Comparison of ENCODE assay signal across 20 cellular contexts in the genomic region with DNA sequence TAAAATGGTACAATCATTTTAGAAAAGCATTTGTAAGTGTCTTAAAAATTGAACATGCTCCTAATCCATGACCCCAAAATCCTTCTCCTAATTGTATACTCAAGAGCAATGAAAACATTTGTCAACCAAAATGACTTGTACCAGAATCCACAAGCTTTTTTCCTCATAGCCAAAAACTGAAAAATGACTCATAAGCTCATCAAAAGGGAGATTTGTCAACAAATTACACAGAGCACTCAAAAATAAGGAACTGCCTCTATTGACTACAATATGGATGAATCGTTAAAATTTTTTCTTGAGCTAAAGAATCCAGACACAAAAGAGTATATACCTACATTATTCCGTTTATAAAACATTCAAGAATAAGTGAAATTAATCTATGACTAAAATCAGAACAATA.
"Had no signal": no experiment of that assay in that cellular context is flagged by ENCODE, and none has a peak within 500 bp of the region (broad histone marks: within the 10 kb centered on the region; RNA-seq: fewer than 3 reads in every experiment).

No MANE protein-coding gene starts in this region.

- H2AFZ ChIP-seq: neural progenitor cell had no signal

- H3K27me3 Mint-ChIP-seq: activated naive CD8-positive, alpha-beta T cell treated with anti-CD3 and anti-CD28 coated beads for 36 hours; effector memory CD8-positive, alpha-beta T cell; naive thymus-derived CD8-positive, alpha-beta T cell had no signal

- H3K4me2 ChIP-seq: neural progenitor cell had no signal

- H3K9me3 Mint-ChIP-seq: effector memory CD8-positive, alpha-beta T cell; naive thymus-derived CD8-positive, alpha-beta T cell; neural progenitor cell; T-helper 2 cell treated with Interferon-gamma antibody and Interleukin-4, amounts not matched to agents 5 μg/mL and 100 μg/mL, for 36 hours had no signal

- H3K27ac Mint-ChIP-seq: activated naive CD8-positive, alpha-beta T cell treated with anti-CD3 and anti-CD28 coated beads for 36 hours; activated T-helper 1 cell treated with anti-CD3 and anti-CD28 coated beads, Interleukin-12 subunit alpha, Interleukin-12 subunit beta, Interleukin-2, Interleukin-4 antibody, amounts not matched to agents 30 ng/mL and 10 ng/mL and 1 ng/mL, durations not matched to agents 14 hours and 24 hours and 36 hours; effector memory CD8-positive, alpha-beta T cell; mesothelial cell of epicardium; neural progenitor cell; stimulated activated effector memory CD8-positive, alpha-beta T cell treated with anti-CD3 and anti-CD28 coated beads, Interleukin-12 subunit alpha, Interleukin-12 subunit beta, amount 100 ng/mL, for 72 hours; T-helper 2 cell treated with Interferon-gamma antibody and Interleukin-4, amounts not matched to agents 5 μg/mL and 100 μg/mL, for 36 hours had no signal

- H3K27ac ChIP-seq: breast epithelium, colonic mucosa, dorsolateral prefrontal cortex, gastrocnemius medialis, left ventricle myocardium inferior, neural progenitor cell, transverse colon, WERI-Rb-1 had no signal

- H3K9me3 ChIP-seq: breast epithelium, colonic mucosa, gastrocnemius medialis, left ventricle myocardium inferior, transverse colon had no signal

- H3K4me1 ChIP-seq: breast epithelium, colonic mucosa, gastrocnemius medialis, left ventricle myocardium inferior, neural progenitor cell, transverse colon had no signal

- H3K36me3 Mint-ChIP-seq: neural progenitor cell had no signal

- H3K4me3 Mint-ChIP-seq: activated naive CD8-positive, alpha-beta T cell treated with anti-CD3 and anti-CD28 coated beads for 36 hours; activated T-helper 1 cell treated with anti-CD3 and anti-CD28 coated beads, Interleukin-12 subunit alpha, Interleukin-12 subunit beta, Interleukin-2, Interleukin-4 antibody, amounts not matched to agents 30 ng/mL and 10 ng/mL and 1 ng/mL, durations not matched to agents 14 hours and 24 hours and 36 hours; effector memory CD8-positive, alpha-beta T cell; mesothelial cell of epicardium; naive thymus-derived CD8-positive, alpha-beta T cell; neural progenitor cell; stimulated activated effector memory CD8-positive, alpha-beta T cell treated with anti-CD3 and anti-CD28 coated beads, Interleukin-12 subunit alpha, Interleukin-12 subunit beta, amount 100 ng/mL, for 72 hours; T-helper 2 cell treated with Interferon-gamma antibody and Interleukin-4, amounts not matched to agents 5 μg/mL and 100 μg/mL, for 36 hours had no signal

- DNase-seq: activated CD4-positive, alpha-beta T cell treated with anti-CD3 and anti-CD28 coated beads for 1 hour; activated CD4-positive, alpha-beta T cell treated with anti-CD3 and anti-CD28 coated beads, Interleukin-2, amount 50 U/mL, for 4 hours; activated naive CD8-positive, alpha-beta T cell treated with anti-CD3 and anti-CD28 coated beads for 36 hours; colonic mucosa; dorsolateral prefrontal cortex; effector memory CD8-positive, alpha-beta T cell; gastrocnemius medialis; hypothalamus; left ventricle myocardium inferior; naive thymus-derived CD8-positive, alpha-beta T cell; small intestine; stimulated activated CD4-positive, alpha-beta T cell treated with anti-CD3 and anti-CD28 coated beads, Interleukin-2, amount 100 ng/mL, for 24 hours; transverse colon; WERI-Rb-1 had no signal

- H3K4me3 ChIP-seq: breast epithelium, colonic mucosa, dorsolateral prefrontal cortex, gastrocnemius medialis, left ventricle myocardium inferior, neural progenitor cell, transverse colon had no signal

- H3K27me3 ChIP-seq: breast epithelium, colonic mucosa, dorsolateral prefrontal cortex, gastrocnemius medialis, neural progenitor cell, transverse colon had no signal

- H3K36me3 ChIP-seq: breast epithelium, colonic mucosa, gastrocnemius medialis, left ventricle myocardium inferior, neural progenitor cell, transverse colon, WERI-Rb-1 had no signal
